ENCODE assay signal across 10 cellular contexts in the genomic region with DNA sequence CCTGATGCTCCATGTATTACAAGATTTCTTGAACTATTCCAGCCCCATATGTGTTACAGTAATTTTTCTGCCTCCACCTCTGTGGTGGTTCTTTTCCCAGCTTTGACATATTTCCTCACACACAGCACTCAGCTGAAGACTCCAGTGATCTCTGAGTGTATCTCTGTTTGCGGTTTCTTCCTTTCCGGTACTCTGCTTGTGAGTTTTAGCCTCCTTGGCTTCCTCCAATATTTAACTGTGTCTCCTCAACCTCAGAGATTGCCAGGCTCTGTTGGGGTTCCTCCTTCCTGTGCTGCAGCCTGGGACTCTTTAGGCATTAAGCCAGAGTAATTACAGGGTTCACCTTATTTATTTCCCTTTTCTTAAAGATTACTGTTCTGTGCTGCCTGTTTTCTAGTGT.
DNase-seq lines count a peak whose midpoint lies in the region; ATAC-seq and TF ChIP-seq lines count a peak whose summit lies in the region.
"Had no signal": no experiment of that assay in that cellular context is flagged by ENCODE, and none has a peak within 500 bp of the region (broad histone marks: within the 10 kb centered on the region; RNA-seq: fewer than 3 reads in every experiment).

No MANE protein-coding gene starts in this region.

- ATAC-seq in HG02973 (IDR thresholded peaks at IDR 0.05; ENCODE audit: unreplicated experiment): no peak
- ATAC-seq in esophagus mucosa: no peak
- no peak for ATAC-seq in HG02571 (IDR thresholded peaks at IDR 0.05; ENCODE audit: unreplicated experiment)

- no peak for TF ChIP-seq CTCF in AG10803 (conservative IDR thresholded peaks at IDR 0.05; ENCODE audit: low read length)
- no peak for TF ChIP-seq CTCF in fibroblast of the aortic adventitia (IDR thresholded peaks at IDR 0.05; ENCODE audit: insufficient read depth, low read length)

- DNase-seq in AG10803 (ENCODE audit: low read depth) (peak; percentile 30), GM04503 (ENCODE audit: low read depth) (peak; percentile 26), SKM-1 treated with dmso at 0.1 percent for 144 hours (lab: John Stamatoyannopoulos, UW; ENCODE audit: unreplicated experiment) (peak; percentile 84), fibroblast of the aortic adventitia (ENCODE audit: low read depth) (peak; percentile 25), NCI-H2171 treated with DMSO at 0.1 percent for 48 hours (lab: John Stamatoyannopoulos, UW) (no peak)
- DNase-seq: kidney glomerular epithelial cell, SK-N-SH had no signal

- no peak overlapping the region for H3K4me3 ChIP-seq in AG10803 (ENCODE audit: low read length)
- no peak overlapping the region for H3K4me3 ChIP-seq in fibroblast of the aortic adventitia (ENCODE audit: low read depth, low read length)
